8 cellular contexts compared by ENCODE assay signal in genomic region chr4:140309124-140309870, GRCh38.
DNase-seq lines count a peak whose midpoint lies in the region; ATAC-seq and TF ChIP-seq lines count a peak whose summit lies in the region.

No MANE protein-coding gene starts in this region.

- ATAC-seq in GM18498 (IDR thresholded peaks at IDR 0.05; ENCODE audit: unreplicated experiment) = no peak

- H3K4me3 ChIP-seq in SJSA1 (no peak overlapping the region), fibroblast of the aortic adventitia (ENCODE audit: low read depth, low read length) (no peak overlapping the region), skeletal muscle tissue (ENCODE audit: low read length in 3 of 3) (peak overlapping the region in 2 of 3 donors; percentile 41 to 49)

- TF ChIP-seq CTCF in GM12874 (IDR thresholded peaks at IDR 0.05; ENCODE audit: insufficient read depth, low read depth, low read length) = 0 out of 2 replicates have a peak, but pooled peaks have one; percentile 19
- TF ChIP-seq CTCF in fibroblast of the aortic adventitia (IDR thresholded peaks at IDR 0.05; ENCODE audit: insufficient read depth, low read length) = no peak

- peak overlapping the region; percentile 72 for H3K27ac ChIP-seq in SJSA1
- peak overlapping the region; percentile 88 for H3K27ac ChIP-seq in skeletal muscle tissue (ENCODE audit: low read depth, low read length)

- peaks cover 31% of the 10 kb centered on the region for H3K4me1 ChIP-seq in SJSA1 (replicated peaks)
- peaks cover 16 to 26% (median 19%) of the 10 kb centered on the region in 3 donors for H3K4me1 ChIP-seq in skeletal muscle tissue (ENCODE audit: control insufficient read depth in 3 of 3, insufficient read depth in 3 of 3, low read length in 3 of 3)

- no peaks in the 10 kb centered on the region for H3K36me3 ChIP-seq in SJSA1
- no peaks in the 10 kb centered on the region for H3K36me3 ChIP-seq in skeletal muscle tissue (ENCODE audit: control insufficient read depth in 3 of 3, insufficient read depth in 3 of 3, low read length in 3 of 3)

- no peaks in the 10 kb centered on the region for H3K27me3 ChIP-seq in SJSA1 (replicated peaks)
- H3K27me3 ChIP-seq in skeletal muscle tissue (ENCODE audit: control insufficient read depth in 3 of 3, insufficient read depth in 3 of 3, low read length in 3 of 3) = no peaks in the 10 kb centered on the region

- peak; percentile 59 to 65 for DNase-seq in SJSA1 (ENCODE audit: low read depth in 1 of 2, low spot score in 2 of 2)
- DNase-seq in fibroblast of the aortic adventitia (ENCODE audit: low read depth) = peak; percentile 61
- DNase-seq in ureter (ENCODE audit: low spot score) = no peak
- no peak for DNase-seq in T-helper 1 cell
- no peak for DNase-seq in stimulated activated CD8-positive, alpha-beta memory T cell treated with anti-CD3 and anti-CD28 coated beads, Interleukin-4, amount 100 ng/mL, for 48 hours

- H3K9me3 ChIP-seq in SJSA1 (replicated peaks) = 0 out of 2 replicates have a peak, but pooled peaks cover 2% of the 10 kb centered on the region
- H3K9me3 ChIP-seq in skeletal muscle tissue (ENCODE audit: control insufficient read depth in 3 of 3, low read length in 3 of 3) = no peaks in the 10 kb centered on the region

- peak overlapping the region in 2 of 3 donors; percentile 43 to 80 for H3K9ac ChIP-seq in skeletal muscle tissue (ENCODE audit: low read depth in 1 of 3, low read length in 3 of 3)

Comparison
In these comparisons a context has a peak if more than half of its experiments do, and no peak if none do; other contexts are left out.
1. DNase-seq: peak in SJSA1 (2 of 2) and fibroblast of the aortic adventitia (single experiment); none in ureter (single experiment), T-helper 1 cell (0 of 5) and stimulated activated CD8-positive, alpha-beta memory T cell treated with anti-CD3 and anti-CD28 coated beads, Interleukin-4, amount 100 ng/mL, for 48 hours (single experiment).
2. H3K4me3 ChIP-seq: peak in skeletal muscle tissue (2 of 3); none in SJSA1 (single experiment) and fibroblast of the aortic adventitia (single experiment).